ENCODE assay signal across 7 cellular contexts in genomic region chr19:29714953-29715694, GRCh38. TPM values are rescaled to one million over a fixed set of nuclear protein-coding genes. Genes with fewer than 3 reads are reported as not detected.
DNase-seq lines count a peak whose midpoint lies in the region; FAIRE-seq and TF ChIP-seq lines count a peak whose summit lies in the region.

Gene C19orf12, minus strand, starts transcription at chr19:29715261. Its CDS starts 6,848 bp downstream, at chr19:29708413.

- H3K36me3 Mint-ChIP-seq in H9 (ENCODE audit: insufficient read depth in 1 of 3, low read depth in 3 of 3) (no peaks in the 10 kb centered on the region; a peak in 2 of 7 replicates), immature natural killer cell (no peaks in the 10 kb centered on the region)

- H3K9me3 ChIP-seq in H9 (ENCODE audit: control insufficient read depth, low read depth, low read length) (no peaks in the 10 kb centered on the region), MG63 (no peaks in the 10 kb centered on the region), breast epithelium (no peaks in the 10 kb centered on the region)

- TF ChIP-seq CTCF in H9 (conservative IDR thresholded peaks at IDR 0.05) (no peak), breast epithelium (IDR thresholded peaks at IDR 0.05) (no peak)

- no peaks in the 10 kb centered on the region for H3K4me1 ChIP-seq in H9 (ENCODE audit: insufficient read depth, low read length)
- H3K4me1 ChIP-seq in breast epithelium, result peaks cover 0 to 14% of the 10 kb centered on the region in 2 donors

- H3K27ac Mint-ChIP-seq in H9, result peak within 1 kb of the TSS in 2 of 3 experiments; percentile 64 to 70; a peak in 2 of 7 replicates
- peak within 1 kb of the TSS; percentile 92 to 99 (median 94) for H3K27ac Mint-ChIP-seq in immature natural killer cell

- DNase-seq in GM12892 (ENCODE audit: insufficient read length) (peak; percentile 65), H9 (no peak), MG63 (peak; percentile 73), UCSD-AML1 (lab: John Stamatoyannopoulos, UW; ENCODE audit: unreplicated experiment) (peak; percentile 70), breast epithelium (ENCODE audit: low spot score in 2 of 2) (peak in 1 of 2 donors; percentile 64), immature natural killer cell (peak; percentile 60 to 71 (median 65))

- H2BK12ac ChIP-seq in H9 (ENCODE audit: insufficient read length, low read depth, low read length), result no peak within 1 kb of the TSS

- peak within 1 kb of the TSS; percentile 96 for H3K4me3 ChIP-seq in MG63
- H3K4me3 ChIP-seq in breast epithelium, result peak within 1 kb of the TSS; percentile 94 to 95 (median 95)
- peak within 1 kb of the TSS; percentile 61 to 98 (median 94) for H3K4me3 ChIP-seq in skin epidermis

- no peak within 1 kb of the TSS for H3K56ac ChIP-seq in H9 (ENCODE audit: insufficient read length, low read depth, low read length)

- H3K79me2 ChIP-seq in H9 (ENCODE audit: insufficient read depth, low read length), result no peaks in the 10 kb centered on the region

- no peak within 1 kb of the TSS for H3K4ac ChIP-seq in H9 (ENCODE audit: low read depth, low read length)

- no peak within 1 kb of the TSS for H4K5ac ChIP-seq in H9 (ENCODE audit: insufficient read length, low read depth, low read length)

- H2BK5ac ChIP-seq in H9 (ENCODE audit: insufficient read length, low read length), result no peak within 1 kb of the TSS

- H3K36me3 ChIP-seq in MG63 (peaks cover 20% of the 10 kb centered on the region), breast epithelium (no peaks in the 10 kb centered on the region)

- peaks cover 4% of the 10 kb centered on the region for H3K23me2 ChIP-seq in H9 (ENCODE audit: insufficient read length, low read depth, low read length, poor library complexity, severe bottlenecking)

- H2BK15ac ChIP-seq in H9 (ENCODE audit: low read depth, low read length), result no peak within 1 kb of the TSS

- H3K9me3 Mint-ChIP-seq in H9 (no peaks in the 10 kb centered on the region), immature natural killer cell (no peaks in the 10 kb centered on the region)

- H3K27me3 ChIP-seq in H9 (ENCODE audit: insufficient read depth, low read length) (no peaks in the 10 kb centered on the region), MG63 (no peaks in the 10 kb centered on the region), breast epithelium (no peaks in the 10 kb centered on the region)

- TF ChIP-seq POLR2A in GM12892 (IDR thresholded peaks at IDR 0.05; ENCODE audit: low read depth, low read length) (peak; percentile 77; the same call in 1 of the 2 replicates), breast epithelium (IDR thresholded peaks at IDR 0.05) (peak; percentile 36)

- H4K91ac ChIP-seq in H9 (ENCODE audit: insufficient read length, low read depth, low read length), result no peak within 1 kb of the TSS

- H3T11ph ChIP-seq in H9 (ENCODE audit: low read length), result no peak within 1 kb of the TSS

- H3K4me1 Mint-ChIP-seq in H9 (peaks cover 24 to 32% of the 10 kb centered on the region in 2 experiments), immature natural killer cell (peaks cover 56 to 62% of the 10 kb centered on the region in 2 donors)

- H4K20me1 ChIP-seq in H9 (ENCODE audit: control insufficient read depth, insufficient read depth, insufficient read length), result no peaks in the 10 kb centered on the region

- peak within 1 kb of the TSS; percentile 58 for H3K4me2 ChIP-seq in H9 (ENCODE audit: insufficient read depth, insufficient read length, low read length)

- no CpG with 5 or more reads among the region's 72 CpGs for WGBS in H9 (ENCODE audit: extremely low coverage, insufficient read length, low lambda C conversion rate)

- H2BK20ac ChIP-seq in H9 (ENCODE audit: low read depth, low read length, poor library complexity, severe bottlenecking), result no peak within 1 kb of the TSS

- H3K4me3 Mint-ChIP-seq in H9 (peak within 1 kb of the TSS; percentile 74 to 86), immature natural killer cell (peak within 1 kb of the TSS; percentile 86 to 97 (median 91))

- H2AFZ ChIP-seq in H9 (ENCODE audit: low read length), result no peak within 1 kb of the TSS

- no peak within 1 kb of the TSS for H2BK120ac ChIP-seq in H9 (ENCODE audit: low read depth, low read length, poor library complexity, severe bottlenecking)

- no peaks in the 10 kb centered on the region for H3K27me3 Mint-ChIP-seq in H9 (ENCODE audit: low read depth)
- peaks cover 7 to 23% (median 15%) of the 10 kb centered on the region in 3 donors for H3K27me3 Mint-ChIP-seq in immature natural killer cell (ENCODE audit: low read depth in 3 of 3)

- no peak within 1 kb of the TSS for H2AK5ac ChIP-seq in H9 (ENCODE audit: insufficient read length, low read length)

- peak within 1 kb of the TSS; percentile 46 for H3K9ac ChIP-seq in H9 (ENCODE audit: extremely low read depth, insufficient read length, low read length)

- H3K23ac ChIP-seq in H9 (ENCODE audit: insufficient read length, low read depth, low read length), result no peak within 1 kb of the TSS

- H3K18ac ChIP-seq in H9 (ENCODE audit: insufficient read length, low read depth, low read length), result peak within 1 kb of the TSS; percentile 1

- peak within 1 kb of the TSS; percentile 54 for H3K14ac ChIP-seq in H9 (ENCODE audit: insufficient read depth, low read length)

- peak; percentile 72 for FAIRE-seq in GM12892 (lab: Jason Lieb, UNC)

- no peaks in the 10 kb centered on the region for H3K79me1 ChIP-seq in H9 (ENCODE audit: insufficient read depth, low read depth, low read length, poor library complexity, severe bottlenecking)

- no peak within 1 kb of the TSS for H4K8ac ChIP-seq in H9 (replicated peaks; ENCODE audit: insufficient read length, low read depth, low read length)

- intact Hi-C loops in breast epithelium (cut with DNase I; ENCODE audit: low total_unique reads), result loop anchor here (5.0 kb wide), 1 partner anchor 103 kb away; no protein-coding TSS in a partner anchor

- H3K27ac ChIP-seq in H9 (ENCODE audit: insufficient read length, low read depth, low read length) (no peak within 1 kb of the TSS), breast epithelium (peak within 1 kb of the TSS; percentile 95 to 98), skin epidermis (peak within 1 kb of the TSS; percentile 91 to 100 (median 99))

RNA-seq across cellular contexts. Expression of gene C19orf12, which starts in this region (rescaled TPM):
- polyA plus RNA-seq in GM12892 (2012; ENCODE audit: missing spikeins), result 13.4 TPM
- total RNA-seq in H9 (2021), result 17.2 and 17.5 TPM in 2 replicates
- total RNA-seq in MG63 (2014; rRNA removed; shearing (Covaris generic); ENCODE audit: low replicate concordance), result 35.6 and 47.0 TPM in 2 replicates
- 100 to 1,000 TPM in 1 of 3 donors, 10 to 100 TPM in 2; 42.7 to 230 (median 53.7) TPM for total RNA-seq in breast epithelium
- polyA plus RNA-seq in immature natural killer cell, result 10 to 100 TPM; 32.4 to 68.3 (median 60.3) TPM
